ENCODE assay signal across 8 cellular contexts in genomic region chr7:12067156-12067831, GRCh38.
DNase-seq lines count a peak whose midpoint lies in the region; ATAC-seq and TF ChIP-seq lines count a peak whose summit lies in the region.

No MANE protein-coding gene starts in this region.

- H3K27me3 Mint-ChIP-seq in activated CD4-positive, alpha-beta memory T cell treated with anti-CD3 and anti-CD28 coated beads, Interleukin-2, amount 10 ng/mL, durations not matched to agents 7 days and 5 days, result no peaks in the 10 kb centered on the region
- peaks cover 2% of the 10 kb centered on the region for H3K27me3 Mint-ChIP-seq in endodermal cell (ENCODE audit: insufficient read depth)
- H3K27me3 Mint-ChIP-seq in naive thymus-derived CD4-positive, alpha-beta T cell, result no peaks in the 10 kb centered on the region

- DNase-seq in AG09309 (ENCODE audit: low read depth) (peak; percentile 0), NCI-H526 (lab: John Stamatoyannopoulos, UW) (peak; percentile 27 to 78), endodermal cell (peak; percentile 90)
- peak; percentile 59 for DNase-seq in activated CD4-positive, alpha-beta memory T cell treated with anti-CD3 and anti-CD28 coated beads, Interleukin-2, amount 10 ng/mL, durations not matched to agents 7 days and 5 days
- DNase-seq in naive thymus-derived CD4-positive, alpha-beta T cell, result peak; percentile 15 to 69 (median 58)
- DNase-seq in stimulated activated naive CD4-positive, alpha-beta T cell treated with Interleukin-2 at 50 U/mL for 16 hours (lab: John Stamatoyannopoulos, UW), result peak; percentile 26

- H3K4me3 ChIP-seq in AG09309 (ENCODE audit: control insufficient read depth, low read depth, low read length) (no peak overlapping the region), endodermal cell (ENCODE audit: low read length) (no peak overlapping the region)
- no peak overlapping the region for H3K4me3 ChIP-seq in naive thymus-derived CD4-positive, alpha-beta T cell (ENCODE audit: low read length)

- TF ChIP-seq CTCF in AG09309 (IDR thresholded peaks at IDR 0.05; ENCODE audit: control insufficient read depth, insufficient read depth, low read depth, low read length, missing control alignments) (peak; percentile 57), endodermal cell (conservative IDR thresholded peaks at IDR 0.05) (peak; percentile 83)

- WGBS in endodermal cell (ENCODE audit: insufficient coverage in 1 of 2, insufficient read length in 1 of 2), 2 experiments, result 78 to 85% methylated on average over 11 to 13 of the region's 13 CpGs

- H3K9me3 ChIP-seq in endodermal cell (ENCODE audit: control insufficient read depth, low read length), result no peaks in the 10 kb centered on the region
- no peaks in the 10 kb centered on the region for H3K9me3 ChIP-seq in naive thymus-derived CD4-positive, alpha-beta T cell (ENCODE audit: control insufficient read depth in 2 of 3, low read length in 3 of 3)

- H3K4me1 Mint-ChIP-seq in activated CD4-positive, alpha-beta memory T cell treated with anti-CD3 and anti-CD28 coated beads, Interleukin-2, amount 10 ng/mL, durations not matched to agents 7 days and 5 days, result peaks cover 3% of the 10 kb centered on the region
- no peaks in the 10 kb centered on the region for H3K4me1 Mint-ChIP-seq in endodermal cell
- H3K4me1 Mint-ChIP-seq in naive thymus-derived CD4-positive, alpha-beta T cell, result peaks cover 0 to 5% (median 0%) of the 10 kb centered on the region in 7 donors

- H3K36me3 Mint-ChIP-seq in activated CD4-positive, alpha-beta memory T cell treated with anti-CD3 and anti-CD28 coated beads, Interleukin-2, amount 10 ng/mL, durations not matched to agents 7 days and 5 days (ENCODE audit: low read depth), result no peaks in the 10 kb centered on the region
- H3K36me3 Mint-ChIP-seq in endodermal cell (ENCODE audit: low read depth), result no peaks in the 10 kb centered on the region
- H3K36me3 Mint-ChIP-seq in naive thymus-derived CD4-positive, alpha-beta T cell, result no peaks in the 10 kb centered on the region

- H3K9me3 Mint-ChIP-seq in activated CD4-positive, alpha-beta memory T cell treated with anti-CD3 and anti-CD28 coated beads, Interleukin-2, amount 10 ng/mL, durations not matched to agents 7 days and 5 days, result no peaks in the 10 kb centered on the region
- no peaks in the 10 kb centered on the region for H3K9me3 Mint-ChIP-seq in endodermal cell
- no peaks in the 10 kb centered on the region for H3K9me3 Mint-ChIP-seq in naive thymus-derived CD4-positive, alpha-beta T cell

- POLR2A ChIA-PET in activated CD4-positive, alpha-beta memory T cell treated with anti-CD3 and anti-CD28 coated beads, Interleukin-2, amount 10 ng/mL, durations not matched to agents 7 days and 5 days (lab: Charles Lee), result no interaction called here
- POLR2A ChIA-PET in naive thymus-derived CD4-positive, alpha-beta T cell (lab: Charles Lee), result no interaction called here

- H3K27ac Mint-ChIP-seq in activated CD4-positive, alpha-beta memory T cell treated with anti-CD3 and anti-CD28 coated beads, Interleukin-2, amount 10 ng/mL, durations not matched to agents 7 days and 5 days, result no peak overlapping the region
- peak overlapping the region; percentile 70 for H3K27ac Mint-ChIP-seq in endodermal cell
- H3K27ac Mint-ChIP-seq in naive thymus-derived CD4-positive, alpha-beta T cell, result peak overlapping the region in 1 of 9 donors; percentile 73

- no peak overlapping the region for H3K27ac ChIP-seq in endodermal cell (ENCODE audit: low read depth, low read length)
- H3K27ac ChIP-seq in naive thymus-derived CD4-positive, alpha-beta T cell (ENCODE audit: low read depth, low read length), result no peak overlapping the region

- no peaks in the 10 kb centered on the region for H3K27me3 ChIP-seq in endodermal cell (ENCODE audit: control insufficient read depth, insufficient read depth, low read length, poor library complexity, severe bottlenecking)
- H3K27me3 ChIP-seq in naive thymus-derived CD4-positive, alpha-beta T cell (ENCODE audit: control insufficient read depth in 2 of 2, insufficient read depth in 2 of 2, low read length in 2 of 2), result no peaks in the 10 kb centered on the region

- CTCF ChIA-PET in activated CD4-positive, alpha-beta memory T cell treated with anti-CD3 and anti-CD28 coated beads, Interleukin-2, amount 10 ng/mL, durations not matched to agents 7 days and 5 days (lab: Charles Lee), result interaction anchor here (1.0 to 1.5 kb wide), 2 partner anchors 141 to 255 kb away, joined by 4 to 6 read pairs; no protein-coding TSS in a partner anchor
- CTCF ChIA-PET in naive thymus-derived CD4-positive, alpha-beta T cell (lab: Charles Lee), result interaction anchor here (0.6 to 4.3 kb wide), 5 partner anchors 8 to 255 kb away, joined by 3 to 20 read pairs (median 3); no protein-coding TSS in a partner anchor

- intact Hi-C loops in naive thymus-derived CD4-positive, alpha-beta T cell (cut with micrococcal nuclease), result loop anchor here (1.0 to 5.0 kb wide), 11 partner anchors 144 to 694 kb away; partner anchors contain the start of gene TMEM106B (in 2 of the 2)

- no peaks in the 10 kb centered on the region for H3K4me1 ChIP-seq in endodermal cell (ENCODE audit: control insufficient read depth, insufficient read depth, low read length)
- no peaks in the 10 kb centered on the region for H3K4me1 ChIP-seq in naive thymus-derived CD4-positive, alpha-beta T cell (ENCODE audit: control insufficient read depth in 2 of 2, insufficient read depth in 2 of 2, low read length in 2 of 2)

- H3K4me3 Mint-ChIP-seq in activated CD4-positive, alpha-beta memory T cell treated with anti-CD3 and anti-CD28 coated beads, Interleukin-2, amount 10 ng/mL, durations not matched to agents 7 days and 5 days, result no peak overlapping the region
- H3K4me3 Mint-ChIP-seq in endodermal cell, result no peak overlapping the region
- H3K4me3 Mint-ChIP-seq in naive thymus-derived CD4-positive, alpha-beta T cell, result no peak overlapping the region

- H3K36me3 ChIP-seq in endodermal cell (ENCODE audit: control insufficient read depth, insufficient read depth, low read length), result no peaks in the 10 kb centered on the region
- no peaks in the 10 kb centered on the region for H3K36me3 ChIP-seq in naive thymus-derived CD4-positive, alpha-beta T cell (ENCODE audit: control insufficient read depth in 2 of 3, insufficient read depth in 3 of 3, low read length in 3 of 3)

- ATAC-seq in GM18520 (IDR thresholded peaks at IDR 0.05; ENCODE audit: unreplicated experiment) (peak; percentile 50), HG03175 (IDR thresholded peaks at IDR 0.05; ENCODE audit: unreplicated experiment) (peak; percentile 61)
- ATAC-seq in naive thymus-derived CD4-positive, alpha-beta T cell, result peak; percentile 72

- no peak overlapping the region for H3K9ac ChIP-seq in endodermal cell (ENCODE audit: extremely low read depth, low read length, poor library complexity, severe bottlenecking)

Comparison
In these comparisons a context has a peak if more than half of its experiments do, and no peak if none do; other contexts are left out.
1. DNase-seq: peak in every context shown above with its lines; median percentile 90 in endodermal cell; 59 in activated CD4-positive, alpha-beta memory T cell treated with anti-CD3 and anti-CD28 coated beads, Interleukin-2, amount 10 ng/mL, durations not matched to agents 7 days and 5 days; 58 in naive thymus-derived CD4-positive, alpha-beta T cell; 52 in NCI-H526; 26 in stimulated activated naive CD4-positive, alpha-beta T cell treated with Interleukin-2 at 50 U/mL for 16 hours; 0 in AG09309.